21 cellular contexts compared by ENCODE assay signal in the genomic region with DNA sequence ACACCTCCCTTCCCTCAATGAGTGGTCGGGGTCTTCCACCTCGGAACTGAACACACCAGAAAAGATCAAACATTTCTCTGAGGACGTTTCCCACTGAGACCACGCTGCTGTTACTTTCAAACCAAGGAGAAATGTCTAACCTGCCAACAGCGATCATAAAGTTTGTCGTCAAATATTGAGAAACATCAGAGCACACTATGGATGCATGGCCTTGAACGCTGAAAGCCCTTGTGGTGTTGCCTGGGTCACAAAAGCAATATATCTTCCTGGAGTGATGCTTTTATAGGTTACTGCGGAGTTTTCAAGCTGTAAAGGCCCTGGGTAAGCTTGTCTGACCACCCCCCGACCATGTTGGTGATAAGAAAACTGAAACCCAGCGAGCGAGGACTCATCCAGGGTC.
"Had no signal": no experiment of that assay in that cellular context is flagged by ENCODE, and none has a peak within 500 bp of the region (broad histone marks: within the 10 kb centered on the region; RNA-seq: fewer than 3 reads in every experiment).

No MANE protein-coding gene starts in this region.

- H3K27ac Mint-ChIP-seq: endodermal cell; memory B cell; mesothelial cell of epicardium; natural killer cell treated with Interleukin-12 subunit alpha and Interleukin-12 subunit beta and Interleukin-15 and Interleukin-18, amount 100 ng/mL, for 72 hours; stimulated activated effector memory CD8-positive, alpha-beta T cell treated with anti-CD3 and anti-CD28 coated beads, Interleukin-12 subunit alpha, Interleukin-12 subunit beta, amount 100 ng/mL, for 72 hours; stimulated activated naive CD8-positive, alpha-beta T cell treated with anti-CD3 and anti-CD28 coated beads, Interleukin-15, Interleukin-2, amounts not matched to agents 100 ng/mL and 50 ng/mL, for 24 hours had no signal

- H3K4me3 ChIP-seq: left ventricle myocardium inferior, lower lobe of right lung, psoas muscle, right lobe of liver, tibial artery, upper lobe of left lung, uterus had no signal

- H3K27ac ChIP-seq: left ventricle myocardium inferior, lower lobe of right lung, parathyroid adenoma, psoas muscle, right lobe of liver, tibial artery, upper lobe of left lung, uterus had no signal

- H3K36me3 Mint-ChIP-seq: memory B cell; stimulated activated effector memory CD8-positive, alpha-beta T cell treated with anti-CD3 and anti-CD28 coated beads, Interleukin-12 subunit alpha, Interleukin-12 subunit beta, amount 100 ng/mL, for 72 hours had no signal

- H3K9me3 ChIP-seq: left ventricle myocardium inferior, lower lobe of right lung, psoas muscle, right lobe of liver, tibial artery, upper lobe of left lung, uterus had no signal

- H3K9me3 Mint-ChIP-seq: natural killer cell treated with Interleukin-12 subunit alpha and Interleukin-12 subunit beta and Interleukin-15 and Interleukin-18, amount 100 ng/mL, for 72 hours had no signal

- H3K9ac ChIP-seq: parathyroid adenoma had no signal

- H3K27me3 Mint-ChIP-seq: stimulated activated naive CD8-positive, alpha-beta T cell treated with anti-CD3 and anti-CD28 coated beads, Interleukin-15, Interleukin-2, amounts not matched to agents 100 ng/mL and 50 ng/mL, for 24 hours had no signal

- H3K4me3 Mint-ChIP-seq: endodermal cell; memory B cell; mesothelial cell of epicardium; natural killer cell treated with Interleukin-12 subunit alpha and Interleukin-12 subunit beta and Interleukin-15 and Interleukin-18, amount 100 ng/mL, for 72 hours; stimulated activated effector memory CD8-positive, alpha-beta T cell treated with anti-CD3 and anti-CD28 coated beads, Interleukin-12 subunit alpha, Interleukin-12 subunit beta, amount 100 ng/mL, for 72 hours; stimulated activated naive CD8-positive, alpha-beta T cell treated with anti-CD3 and anti-CD28 coated beads, Interleukin-15, Interleukin-2, amounts not matched to agents 100 ng/mL and 50 ng/mL, for 24 hours had no signal

- H3K36me3 ChIP-seq: left ventricle myocardium inferior, lower lobe of right lung, right lobe of liver, tibial artery, upper lobe of left lung, uterus had no signal

- ATAC-seq: lower lobe of right lung; natural killer cell treated with Interleukin-12 subunit alpha and Interleukin-12 subunit beta and Interleukin-15 and Interleukin-18, amount 100 ng/mL, for 72 hours; psoas muscle; right lobe of liver; stimulated activated effector memory CD8-positive, alpha-beta T cell treated with anti-CD3 and anti-CD28 coated beads, Interleukin-12 subunit alpha, Interleukin-12 subunit beta, amount 100 ng/mL, for 72 hours had no signal

- DNase-seq: effector CD4-positive, alpha-beta T cell; erythroblast; foreskin melanocyte; hypothalamus; left ventricle myocardium inferior; psoas muscle; retina; stimulated activated CD4-positive, alpha-beta T cell treated with anti-CD3 and anti-CD28 coated beads, Interleukin-4, amount 100 ng/mL, for 1 hour; stimulated activated CD8-positive, alpha-beta memory T cell treated with anti-CD3 and anti-CD28 coated beads, Interleukin-4, amount 100 ng/mL, for 48 hours; tibial artery; uterus had no signal

- H3K4me1 ChIP-seq: lower lobe of right lung, parathyroid adenoma, psoas muscle, upper lobe of left lung, uterus had no signal

- H3K4me1 Mint-ChIP-seq: memory B cell had no signal

- H3K27me3 ChIP-seq: right lobe of liver, tibial artery, upper lobe of left lung, uterus had no signal
